Comparison of ENCODE assay signal across 8 cellular contexts in genomic region chr6:3848925-3849605, GRCh38. TPM values are rescaled to one million over a fixed set of nuclear protein-coding genes. Genes with fewer than 3 reads are reported as not detected.
DNase-seq lines count a peak whose midpoint lies in the region; ATAC-seq and TF ChIP-seq lines count a peak whose summit lies in the region.

A gene with protein sequence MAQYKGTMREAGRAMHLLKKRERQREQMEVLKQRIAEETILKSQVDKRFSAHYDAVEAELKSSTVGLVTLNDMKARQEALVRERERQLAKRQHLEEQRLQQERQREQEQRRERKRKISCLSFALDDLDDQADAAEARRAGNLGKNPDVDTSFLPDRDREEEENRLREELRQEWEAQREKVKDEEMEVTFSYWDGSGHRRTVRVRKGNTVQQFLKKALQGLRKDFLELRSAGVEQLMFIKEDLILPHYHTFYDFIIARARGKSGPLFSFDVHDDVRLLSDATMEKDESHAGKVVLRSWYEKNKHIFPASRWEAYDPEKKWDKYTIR (plus strand): TSS chr6:3849373. CDS start chr6:3849812, 439 bp downstream.

- H3K9me3 ChIP-seq in DND-41 (ENCODE audit: insufficient read depth, low read length, severe bottlenecking): no peaks in the 10 kb centered on the region
- H3K9me3 ChIP-seq in right atrium auricular region: no peaks in the 10 kb centered on the region
- no peaks in the 10 kb centered on the region for H3K9me3 ChIP-seq in uterus

- H3K27ac ChIP-seq in DND-41 (ENCODE audit: low read length) (no peak within 1 kb of the TSS), right atrium auricular region (peak within 1 kb of the TSS; percentile 68 to 70), uterus (peak within 1 kb of the TSS; percentile 63 to 69)

- H3K27me3 Mint-ChIP-seq in T-cell: no peaks in the 10 kb centered on the region

- peaks cover 20 to 27% (median 24%) of the 10 kb centered on the region in 3 donors for H3K4me1 Mint-ChIP-seq in T-cell

- H3K4me3 Mint-ChIP-seq in T-cell: peak within 1 kb of the TSS; percentile 76 to 79 (median 79)

- no peak within 1 kb of the TSS for H2AFZ ChIP-seq in DND-41 (ENCODE audit: low read depth, low read length)

- intact Hi-C loops in uterus (cut with DNase I; ENCODE audit: low total_unique reads): no loop called here

- no peak within 1 kb of the TSS for H3K4me2 ChIP-seq in DND-41 (ENCODE audit: insufficient read depth, low read length)

- POLR2A ChIA-PET in T-cell (lab: Charles Lee): interaction anchor here (0.5 to 0.6 kb wide), 2 partner anchors 179 to 551 kb away, joined by 3 to 6 read pairs; no protein-coding TSS in a partner anchor

- H3K27ac Mint-ChIP-seq in T-cell: peak within 1 kb of the TSS; percentile 89 to 91

- H3K36me3 ChIP-seq in DND-41 (ENCODE audit: insufficient read depth, low read length) (no peaks in the 10 kb centered on the region), right atrium auricular region (no peaks in the 10 kb centered on the region), uterus (no peaks in the 10 kb centered on the region)

- peaks cover 4% of the 10 kb centered on the region for H3K27me3 ChIP-seq in DND-41 (ENCODE audit: insufficient read depth, low read length, poor library complexity)
- H3K27me3 ChIP-seq in right atrium auricular region: no peaks in the 10 kb centered on the region
- H3K27me3 ChIP-seq in uterus: no peaks in the 10 kb centered on the region

- TF ChIP-seq CTCF in DND-41 (IDR thresholded peaks at IDR 0.05; ENCODE audit: borderline replicate concordance, extremely low read depth, low read length, poor library complexity, severe bottlenecking): peak; percentile 5
- peak; percentile 84 for TF ChIP-seq CTCF in LNCaP clone FGC (IDR thresholded peaks at IDR 0.05; ENCODE audit: control insufficient read depth, extremely low read depth, insufficient read depth)
- TF ChIP-seq CTCF in right atrium auricular region (IDR thresholded peaks at IDR 0.05): peak; percentile 92 to 95
- TF ChIP-seq CTCF in uterus (IDR thresholded peaks at IDR 0.05): peak; percentile 87 to 98 (median 94)

- CTCF ChIA-PET in T-cell (lab: Charles Lee): interaction anchor here (0.6 to 3.0 kb wide), 25 partner anchors 13 to 1561 kb away, joined by 3 to 23 read pairs (median 4); partner anchors contain the start of gene ECI2 (in 1 of the 2)

- DNase-seq in DND-41 (peak; percentile 19), LNCaP clone FGC (ENCODE audit: low read depth) (peak; percentile 54), T-cell (peak; percentile 78 to 92 (median 87)), anterior cingulate cortex (lab: John Stamatoyannopoulos, UW) (peak; percentile 25 to 97 (median 88)), right atrium auricular region (ENCODE audit: low spot score) (peak; percentile 94), putamen (ENCODE audit: low spot score) (peak; percentile 90), uterus (peak; percentile 93 to 96)

- peaks cover 3% of the 10 kb centered on the region for H3K36me3 Mint-ChIP-seq in T-cell

- H3K9ac ChIP-seq in DND-41 (ENCODE audit: low read depth, low read length): no peak within 1 kb of the TSS

- H3K9me3 Mint-ChIP-seq in T-cell: no peaks in the 10 kb centered on the region

- peak in 1 of 2 donors; percentile 37 for TF ChIP-seq POLR2A in uterus (IDR thresholded peaks at IDR 0.05)

- ATAC-seq in DND-41 (ENCODE audit: insufficient read depth, low read depth): no peak
- ATAC-seq in GM21723 (IDR thresholded peaks at IDR 0.05; ENCODE audit: unreplicated experiment): peak; percentile 83
- ATAC-seq in T-cell (replicated peaks in 1 of 4): peak; percentile 90 to 96 (median 93)

- H4K20me1 ChIP-seq in DND-41 (ENCODE audit: insufficient read depth, low read length): no peaks in the 10 kb centered on the region

- H3K4me3 ChIP-seq in DND-41 (ENCODE audit: low read depth in 1 of 2, low read length in 2 of 2) (no peak within 1 kb of the TSS), LNCaP clone FGC (ENCODE audit: low read depth, low read length) (peak within 1 kb of the TSS; percentile 51), right atrium auricular region (peak within 1 kb of the TSS; percentile 39 to 58), uterus (peak within 1 kb of the TSS; percentile 39 to 48)

- no peaks in the 10 kb centered on the region for H3K4me1 ChIP-seq in DND-41 (ENCODE audit: insufficient read depth, low read length)
- peaks cover 0 to 12% of the 10 kb centered on the region in 2 donors for H3K4me1 ChIP-seq in right atrium auricular region
- no peaks in the 10 kb centered on the region for H3K4me1 ChIP-seq in uterus

- no peaks in the 10 kb centered on the region for H3K79me2 ChIP-seq in DND-41 (ENCODE audit: insufficient read depth, low read length)

RNA-seq across cellular contexts. Expression of the gene that starts here (rescaled TPM):
- total RNA-seq in T-cell (10 to 100 TPM in 3 of 5 donors, 1 to 10 TPM in 2; 2.3 to 14.9 (median 11.6) TPM), right atrium auricular region (10 to 100 TPM; 10.0 to 19.6 TPM), uterus (10 to 100 TPM in 3 of 4 donors, 1 to 10 TPM in 1; 1.8 to 25.4 (median 12.2) TPM)

Comparison
In these comparisons a context has a peak if more than half of its experiments do, and no peak if none do; other contexts are left out.
1. DNase-seq: peak in every context shown above with its lines; median percentile 94 in uterus; 94 in right atrium auricular region; 90 in putamen; 88 in anterior cingulate cortex; 87 in T-cell; 54 in LNCaP clone FGC; 19 in DND-41.
2. H3K4me3 ChIP-seq: peak in LNCaP clone FGC (single experiment), right atrium auricular region (2 of 2) and uterus (2 of 2); none in DND-41 (0 of 2).
3. CTCF ChIP-seq: peak in every context shown above with its lines; median percentile 94 in uterus; 94 in right atrium auricular region; 84 in LNCaP clone FGC; 5 in DND-41.